In the genomic region with DNA sequence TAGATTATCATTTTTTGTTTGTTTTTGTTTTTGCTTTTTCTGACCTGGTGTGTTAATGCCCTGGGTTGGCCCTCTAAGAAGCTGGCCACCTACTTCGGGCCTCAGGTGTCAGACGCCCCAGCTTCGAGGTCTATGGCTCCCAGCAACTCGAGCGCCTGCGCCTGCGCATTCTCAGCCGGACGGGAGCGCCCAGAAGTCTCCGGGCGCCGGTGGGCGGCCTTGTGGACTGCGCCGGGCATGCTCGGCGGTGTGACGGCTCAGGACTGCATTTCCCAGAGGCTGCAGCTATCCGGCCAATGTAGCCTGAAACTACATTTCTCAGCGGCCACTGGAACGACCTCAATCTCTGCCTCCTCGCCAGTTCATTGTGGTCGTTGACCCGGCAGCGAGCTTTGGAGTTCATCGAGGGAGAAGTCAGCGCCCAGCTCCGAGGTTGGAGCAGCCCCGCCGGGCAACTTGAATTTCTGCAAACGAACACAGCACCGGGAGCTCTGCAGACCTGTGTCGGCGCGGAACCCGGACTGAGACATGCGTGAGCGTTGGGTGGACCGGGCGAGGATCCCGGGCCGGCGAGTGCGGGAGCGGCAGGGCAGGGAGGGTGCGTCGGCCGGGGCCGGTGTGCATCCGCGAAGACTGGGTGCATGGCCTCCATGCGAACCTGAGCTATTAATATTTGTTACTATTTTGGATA, we compare ENCODE assay signal across 8 cellular contexts. TPM values are rescaled to one million over a fixed set of nuclear protein-coding genes. Genes with fewer than 3 reads are reported as not detected.
A peak's percentile ranks its signal among the peaks of the same experiment; 100 is the strongest.
DNase-seq lines count a peak whose midpoint lies in the region; ATAC-seq and TF ChIP-seq lines count a peak whose summit lies in the region.

Gene ZNF30 (plus strand): TSS at position 219 of the 691 bp plus-strand sequence. CDS start 3,045 bp downstream, outside the sequence.

- peak within 1 kb of the TSS; percentile 87 for H4K12ac ChIP-seq in trophoblast cell (ENCODE audit: low read depth, low read length)

- DNase-seq in DMS153 treated with DMSO at 0.1 percent for 48 hours (lab: John Stamatoyannopoulos, UW; ENCODE audit: unreplicated experiment) (peak; percentile 80), KG1 (lab: John Stamatoyannopoulos, UW) (peak; percentile 57), SW 1271 (lab: John Stamatoyannopoulos, UW) (peak; percentile 63 to 86), cardiac septum (ENCODE audit: low spot score) (peak; percentile 93), trophoblast cell (peak; percentile 61 to 78), tibial nerve (ENCODE audit: low spot score in 2 of 2) (peak; percentile 70 to 72)
- peak; percentile 86 for DNase-seq in activated naive CD8-positive, alpha-beta T cell treated with anti-CD3 and anti-CD28 coated beads, Interleukin-2, amount 50 U/mL, for 24 hours

- peak in 1 of 2 donors; percentile 76 for TF ChIP-seq EP300 in tibial nerve (IDR thresholded peaks at IDR 0.05)

- H3K4ac ChIP-seq in trophoblast cell (ENCODE audit: low read depth, low read length): no peak within 1 kb of the TSS

- ATAC-seq in GM21576 (IDR thresholded peaks at IDR 0.05; ENCODE audit: unreplicated experiment): peak; percentile 95
- ATAC-seq in activated naive CD8-positive, alpha-beta T cell treated with anti-CD3 and anti-CD28 coated beads, Interleukin-2, amount 50 U/mL, for 24 hours: peak; percentile 99

- intact Hi-C loops in cardiac septum (cut with DNase I): loop anchor here (2.0 kb wide), 2 partner anchors 154 to 192 kb away; partner anchors contain the start of genes ZNF181 and ZNF599

- H3K23ac ChIP-seq in trophoblast cell (ENCODE audit: low read length): no peak within 1 kb of the TSS

- peak within 1 kb of the TSS; percentile 79 for H3K14ac ChIP-seq in trophoblast cell (ENCODE audit: low read length)

- H3K4me2 ChIP-seq in trophoblast cell (ENCODE audit: low read length): peak within 1 kb of the TSS; percentile 62

- H4K8ac ChIP-seq in trophoblast cell (ENCODE audit: low read depth, low read length): peak within 1 kb of the TSS; percentile 96

- H2AK5ac ChIP-seq in trophoblast cell (ENCODE audit: low read length): no peak within 1 kb of the TSS

- H3K79me1 ChIP-seq in trophoblast cell (ENCODE audit: low read length): peaks cover 4% of the 10 kb centered on the region

- no peaks in the 10 kb centered on the region for H3K27me3 Mint-ChIP-seq in activated naive CD8-positive, alpha-beta T cell treated with anti-CD3 and anti-CD28 coated beads, Interleukin-2, amount 50 U/mL, for 24 hours

- peak within 1 kb of the TSS; percentile 72 for H3K27ac Mint-ChIP-seq in activated naive CD8-positive, alpha-beta T cell treated with anti-CD3 and anti-CD28 coated beads, Interleukin-2, amount 50 U/mL, for 24 hours

- H3K4me3 ChIP-seq in trophoblast cell (ENCODE audit: low read depth, low read length) (peak within 1 kb of the TSS; percentile 76), tibial nerve (peak within 1 kb of the TSS; percentile 52 to 72 (median 67))

- peak within 1 kb of the TSS; percentile 90 for H3K4me3 Mint-ChIP-seq in activated naive CD8-positive, alpha-beta T cell treated with anti-CD3 and anti-CD28 coated beads, Interleukin-2, amount 50 U/mL, for 24 hours

- H3K36me3 ChIP-seq in trophoblast cell (ENCODE audit: control insufficient read depth in 1 of 2, insufficient read depth in 2 of 2, low read length in 2 of 2) (no peaks in the 10 kb centered on the region), tibial nerve (peaks cover 0 to 24% (median 0%) of the 10 kb centered on the region in 3 donors)

- peaks cover 14% of the 10 kb centered on the region for H3K36me3 Mint-ChIP-seq in activated naive CD8-positive, alpha-beta T cell treated with anti-CD3 and anti-CD28 coated beads, Interleukin-2, amount 50 U/mL, for 24 hours (ENCODE audit: low read depth)

- no peak within 1 kb of the TSS for H2BK5ac ChIP-seq in trophoblast cell (ENCODE audit: low read depth, low read length, poor library complexity)

- TF ChIP-seq POLR2A in tibial nerve (IDR thresholded peaks at IDR 0.05): peak in 1 of 2 donors; percentile 44

- H3K18ac ChIP-seq in trophoblast cell (ENCODE audit: low read length): no peak within 1 kb of the TSS

- H4K91ac ChIP-seq in trophoblast cell (ENCODE audit: low read depth, low read length): peak within 1 kb of the TSS; percentile 79

- no peaks in the 10 kb centered on the region for H3K9me3 Mint-ChIP-seq in activated naive CD8-positive, alpha-beta T cell treated with anti-CD3 and anti-CD28 coated beads, Interleukin-2, amount 50 U/mL, for 24 hours

- no CpG with 5 or more reads among the region's 53 CpGs for WGBS in trophoblast cell (ENCODE audit: extremely low coverage, insufficient coverage, insufficient read length)
- WGBS in tibial nerve, 2 donors: 1 to 3% methylated on average over 13 to 52 of the region's 53 CpGs

- H3K4me1 ChIP-seq in trophoblast cell (ENCODE audit: control insufficient read depth in 1 of 2, insufficient read depth in 2 of 2, low read length in 2 of 2) (no peaks in the 10 kb centered on the region), tibial nerve (peaks cover 0 to 23% (median 4%) of the 10 kb centered on the region in 4 donors)

- H3K79me2 ChIP-seq in trophoblast cell (ENCODE audit: control insufficient read depth, insufficient read depth, low read length, poor library complexity): peaks cover 3% of the 10 kb centered on the region

- TF ChIP-seq CTCF in tibial nerve (IDR thresholded peaks at IDR 0.05): peak in 1 of 5 experiments; percentile 42

- peak within 1 kb of the TSS; percentile 40 for H3K27ac ChIP-seq in trophoblast cell (ENCODE audit: low read depth, low read length)
- H3K27ac ChIP-seq in tibial nerve: peak within 1 kb of the TSS in 3 of 4 donors; percentile 68 to 85 (median 76)

- peak within 1 kb of the TSS; percentile 79 for H2BK120ac ChIP-seq in trophoblast cell (ENCODE audit: insufficient read depth, low read length, poor library complexity)

- H3K9ac ChIP-seq in trophoblast cell (ENCODE audit: low read length): peak within 1 kb of the TSS; percentile 67

- H3K9me3 ChIP-seq in trophoblast cell (ENCODE audit: insufficient read depth, low read depth, low read length) (peaks cover 7% of the 10 kb centered on the region), tibial nerve (no peaks in the 10 kb centered on the region)

- H3K27me3 ChIP-seq in trophoblast cell (ENCODE audit: insufficient read depth, low read length) (no peaks in the 10 kb centered on the region), tibial nerve (no peaks in the 10 kb centered on the region)

- H2AFZ ChIP-seq in trophoblast cell (ENCODE audit: insufficient read depth, low read length, poor library complexity): peak within 1 kb of the TSS; percentile 92

- H2BK12ac ChIP-seq in trophoblast cell (ENCODE audit: low read length): no peak within 1 kb of the TSS

- H3K4me1 Mint-ChIP-seq in activated naive CD8-positive, alpha-beta T cell treated with anti-CD3 and anti-CD28 coated beads, Interleukin-2, amount 50 U/mL, for 24 hours: peaks cover 15% of the 10 kb centered on the region

RNA-seq across cellular contexts. Expression of gene ZNF30, which starts in this region (rescaled TPM):
- 2.4 TPM for total RNA-seq in cardiac septum
- 0.97 and 1.1 TPM in 2 replicates for polyA plus RNA-seq in trophoblast cell (2013)
- 1 to 10 TPM; 1.2 to 4.3 (median 3.1) TPM for total RNA-seq in tibial nerve

Comparison
In these comparisons a context has a peak if more than half of its experiments do, and no peak if none do; other contexts are left out.
1. Peak in every context shown above with its lines: DNase-seq, ATAC-seq, H3K4me3 ChIP-seq and H3K27ac ChIP-seq.